Comparison of ENCODE assay signal across 15 cellular contexts in the genomic region with DNA sequence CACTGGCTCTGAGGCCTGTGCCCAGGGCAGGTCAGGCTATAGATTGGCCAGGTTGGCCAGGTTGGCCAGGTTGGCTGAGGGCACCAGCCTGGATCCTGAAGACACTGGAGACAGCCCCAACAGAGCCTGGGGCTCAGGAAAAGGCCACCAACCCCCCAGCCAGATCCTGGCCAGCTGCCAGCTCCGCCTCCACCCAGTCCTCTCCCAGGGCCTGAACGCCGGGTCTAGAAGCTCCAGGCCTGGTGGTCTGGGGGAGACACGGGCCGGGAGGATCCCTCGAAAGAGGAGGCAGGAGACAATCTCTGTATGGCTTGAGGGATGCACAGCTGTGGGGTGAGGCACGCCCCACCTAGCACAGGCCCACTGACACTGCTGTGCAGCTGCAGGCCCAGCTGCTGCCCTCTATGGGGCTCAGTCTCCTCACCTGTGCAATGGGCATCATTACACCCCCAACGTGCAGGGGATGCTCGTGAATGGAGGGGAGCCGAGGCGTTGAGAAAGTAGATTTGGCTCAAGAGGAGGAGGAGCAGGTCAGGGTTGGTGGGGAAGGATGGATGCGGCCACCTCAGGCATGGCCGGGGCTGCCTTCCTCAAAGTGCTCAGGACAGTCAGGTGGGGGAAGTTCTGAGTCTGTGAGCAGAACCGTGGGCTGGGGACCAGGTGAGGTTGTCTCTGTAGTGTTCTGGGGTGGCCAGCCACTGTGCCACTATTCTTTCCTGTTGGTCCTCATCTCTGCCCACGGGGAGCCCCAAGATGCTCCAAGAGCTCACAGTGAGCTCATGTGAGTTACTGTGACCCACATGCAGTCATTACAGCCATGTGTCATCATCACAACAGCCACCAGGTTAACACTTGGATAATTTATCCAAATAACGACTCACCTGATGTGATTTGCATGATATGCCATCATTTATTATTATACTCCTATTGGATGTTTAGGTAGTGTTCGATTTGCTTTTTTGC. TPM values are rescaled to one million over a fixed set of nuclear protein-coding genes. Genes with fewer than 3 reads are reported as not detected.
DNase-seq lines count a peak whose midpoint lies in the region; ATAC-seq, FAIRE-seq and TF ChIP-seq lines count a peak whose summit lies in the region.
"Had no signal": no experiment of that assay in that cellular context is flagged by ENCODE, and none has a peak within 500 bp of the region (broad histone marks: within the 10 kb centered on the region; RNA-seq: fewer than 3 reads in every experiment).

No MANE protein-coding gene starts in this region.

- H3K9me3 ChIP-seq in CD4-positive, CD25-positive, alpha-beta regulatory T cell (ENCODE audit: control insufficient read depth in 2 of 2, low read length in 2 of 2), result no peaks in the 10 kb centered on the region
- no peaks in the 10 kb centered on the region for H3K9me3 ChIP-seq in HepG2 (ENCODE audit: low read length)
- H3K9me3 ChIP-seq: Peyer's patch had no signal

- peak; percentile 39 to 58 for ATAC-seq in activated CD4-positive, CD25-positive, alpha-beta regulatory T cell treated with anti-CD3 and anti-CD28 coated beads, Interleukin-2, amount 50 U/mL, for 24 hours
- no peak for ATAC-seq in CD4-positive, CD25-positive, alpha-beta regulatory T cell (ENCODE audit: low read depth in 2 of 2)
- peak; percentile 17 for ATAC-seq in WTC11
- ATAC-seq in HepG2, result peak; percentile 31; the same call in 1 of the 3 replicates
- no peak for ATAC-seq in HG02763 (IDR thresholded peaks at IDR 0.05; ENCODE audit: unreplicated experiment)
- no peak for ATAC-seq in GM18868 (IDR thresholded peaks at IDR 0.05; ENCODE audit: unreplicated experiment)
- ATAC-seq in HG03135 (IDR thresholded peaks at IDR 0.05; ENCODE audit: unreplicated experiment), result no peak

- no peak overlapping the region for H2AFZ ChIP-seq in HepG2 (ENCODE audit: low read length)

- no peak for DNase-seq in activated CD4-positive, CD25-positive, alpha-beta regulatory T cell treated with anti-CD3 and anti-CD28 coated beads, Interleukin-2, amount 50 U/mL, for 72 hours
- no peak for DNase-seq in CD4-positive, CD25-positive, alpha-beta regulatory T cell
- no peak for DNase-seq in WTC11 (ENCODE audit: low spot score)
- DNase-seq in HepG2 (ENCODE audit: low spot score), result no peak
- DNase-seq: GF-D8, GOT3, NCI-H187 had no signal

- TF ChIP-seq EP300 in HepG2 (IDR thresholded peaks at IDR 0.05; ENCODE audit: low read depth in 2 of 2, low read length in 2 of 2) (no peak), HepG2 (CRISPR knock-in tag; IDR thresholded peaks at IDR 0.05; ENCODE audit: borderline replicate concordance) (no peak)

- H3K27ac Mint-ChIP-seq in CD4-positive, CD25-positive, alpha-beta regulatory T cell, result peak overlapping the region; percentile 6 to 93 (median 92)
- no peak overlapping the region for H3K27ac Mint-ChIP-seq in WTC11

- TF ChIP-seq CTCF in WTC11 (IDR thresholded peaks at IDR 0.05), result no peak
- no peak for TF ChIP-seq CTCF in HepG2 (CRISPR knock-in tag; IDR thresholded peaks at IDR 0.05)

- no peak for TF ChIP-seq RAD21 in HepG2 (CRISPR knock-in tag; IDR thresholded peaks at IDR 0.05)

- no peaks in the 10 kb centered on the region for H3K36me3 ChIP-seq in CD4-positive, CD25-positive, alpha-beta regulatory T cell (ENCODE audit: control insufficient read depth, insufficient read depth, low read length)
- H3K36me3 ChIP-seq in HepG2 (replicated peaks in 1 of 2; ENCODE audit: control insufficient read depth in 1 of 2, insufficient read depth in 2 of 2, low read length in 2 of 2), result no peaks in the 10 kb centered on the region
- H3K36me3 ChIP-seq: Peyer's patch had no signal

- H3K9ac ChIP-seq in HepG2 (ENCODE audit: insufficient read depth, low read depth, low read length), result no peak overlapping the region

- H3K4me3 Mint-ChIP-seq in CD4-positive, CD25-positive, alpha-beta regulatory T cell, result peak overlapping the region in 2 of 4 donors; percentile 66 to 73
- no peak overlapping the region for H3K4me3 Mint-ChIP-seq in WTC11

- WGBS in HepG2 (ENCODE audit: low lambda C conversion rate), result 4% methylated on average over 2 of the region's 17 CpGs

- H3K79me2 ChIP-seq in HepG2 (ENCODE audit: insufficient read depth, low read length), result no peaks in the 10 kb centered on the region

- H3K4me2 ChIP-seq in HepG2 (ENCODE audit: low read depth, low read length), result no peak overlapping the region

- no peaks in the 10 kb centered on the region for H3K9me3 Mint-ChIP-seq in CD4-positive, CD25-positive, alpha-beta regulatory T cell
- no peaks in the 10 kb centered on the region for H3K9me3 Mint-ChIP-seq in WTC11

- H3K4me1 Mint-ChIP-seq in CD4-positive, CD25-positive, alpha-beta regulatory T cell, result peaks cover 9 to 70% (median 19%) of the 10 kb centered on the region in 4 donors
- peaks cover 3% of the 10 kb centered on the region for H3K4me1 Mint-ChIP-seq in WTC11

- H3K27me3 Mint-ChIP-seq in CD4-positive, CD25-positive, alpha-beta regulatory T cell, result no peaks in the 10 kb centered on the region
- no peaks in the 10 kb centered on the region for H3K27me3 Mint-ChIP-seq in WTC11 (ENCODE audit: low read depth)

- H3K27me3 ChIP-seq in CD4-positive, CD25-positive, alpha-beta regulatory T cell (ENCODE audit: control insufficient read depth, insufficient read depth, low read length), result no peaks in the 10 kb centered on the region
- no peaks in the 10 kb centered on the region for H3K27me3 ChIP-seq in HepG2 (ENCODE audit: control insufficient read depth in 1 of 2, insufficient read depth in 2 of 2, low read length in 2 of 2)
- H3K27me3 ChIP-seq: Peyer's patch had no signal

- no peaks in the 10 kb centered on the region for H4K20me1 ChIP-seq in HepG2 (ENCODE audit: insufficient read depth, low read length)

- H3K4me1 ChIP-seq in CD4-positive, CD25-positive, alpha-beta regulatory T cell (ENCODE audit: control insufficient read depth, insufficient read depth, low read length, poor library complexity, severe bottlenecking), result peaks cover 29% of the 10 kb centered on the region
- no peaks in the 10 kb centered on the region for H3K4me1 ChIP-seq in HepG2 (ENCODE audit: insufficient read depth, low read length)
- H3K4me1 ChIP-seq: Peyer's patch had no signal

- H3K27ac ChIP-seq in CD4-positive, CD25-positive, alpha-beta regulatory T cell (ENCODE audit: insufficient read depth, low read length, poor library complexity, severe bottlenecking), result no peak overlapping the region
- H3K27ac ChIP-seq in HepG2 (ENCODE audit: extremely low read length, insufficient read depth, low read length), result no peak overlapping the region
- H3K27ac ChIP-seq: Peyer's patch had no signal

- no peaks in the 10 kb centered on the region for H3K36me3 Mint-ChIP-seq in CD4-positive, CD25-positive, alpha-beta regulatory T cell
- no peaks in the 10 kb centered on the region for H3K36me3 Mint-ChIP-seq in WTC11
- H3K36me3 Mint-ChIP-seq: CD14-positive monocyte had no signal

- no peak for TF ChIP-seq POLR2A in HepG2 (IDR thresholded peaks at IDR 0.05; ENCODE audit: insufficient read depth in 1 of 2, low read depth in 2 of 2, low read length in 2 of 2)

- intact Hi-C loops in HepG2 (cut with micrococcal nuclease; ENCODE audit: unreplicated experiment), result loop anchor here (1.0 kb wide), 1 partner anchor 462 kb away; no protein-coding TSS in a partner anchor

- POLR2A ChIA-PET in WTC11 (lab: Charles Lee), result interaction anchor here (0.5 kb wide), 1 partner anchor 546 kb away, joined by 3 read pairs; no protein-coding TSS in a partner anchor
- POLR2A ChIA-PET in HepG2 (lab: Yijun Ruan, JAX), result no interaction called here

- H3K4me3 ChIP-seq in CD4-positive, CD25-positive, alpha-beta regulatory T cell (ENCODE audit: low read depth, low read length), result no peak overlapping the region
- H3K4me3 ChIP-seq in HepG2 (replicated peaks in 1 of 3; ENCODE audit: insufficient read depth in 1 of 3, low read depth in 2 of 3, low read length in 3 of 3), result no peak overlapping the region
- H3K4me3 ChIP-seq: Peyer's patch had no signal

- CTCF ChIA-PET in WTC11 (lab: Charles Lee) (interaction anchor here (0.6 to 2.1 kb wide), 11 partner anchors 14 to 469 kb away, joined by 3 to 10 read pairs (median 4); no protein-coding TSS in a partner anchor), HepG2 (lab: Yijun Ruan, JAX; ENCODE audit: low intra/inter-chr PET ratio, low total read pairs) (interaction anchor here (1.3 kb wide), 1 partner anchor 461 kb away, joined by 3 read pairs; no protein-coding TSS in a partner anchor)

- no TSS peak for BruUV-seq in HepG2 (replicated peaks; lab: Mats Ljungman, UMichigan)

- in situ Hi-C loops in HepG2 (cut with HindIII; ENCODE audit: extremely low pct_ligation_motif_present, low pct_unique_long_range_greater_than_20kb), result loop anchor here (10.0 kb wide), 1 partner anchor 462 kb away; no protein-coding TSS in a partner anchor

- no peak for FAIRE-seq in HepG2 (lab: Jason Lieb, UNC)
- FAIRE-seq: A204.1 had no signal

RNA-seq across cellular contexts. Expression of a gene that starts 10.8 kb away (rescaled TPM):
- not detected for total RNA-seq in CD4-positive, CD25-positive, alpha-beta regulatory T cell
- not detected for polyA plus RNA-seq in CD4-positive, CD25-positive, alpha-beta regulatory T cell
- total RNA-seq in WTC11 (2021), result not detected in 3 replicates
- not detected in 2 replicates for total RNA-seq in HepG2 (2016; rRNA removed; fragmentation: Illumina TruSeq; extraction: Trizol)
- not detected in 2 replicates for total RNA-seq in HepG2 (2016; cell fraction: cytosol; rRNA removed; fragmentation: Illumina TruSeq; extraction: Trizol; ENCODE audit: low read depth)
- total RNA-seq in HepG2 (2016; cell fraction: insoluble cytoplasmic fraction; rRNA removed; fragmentation: Illumina TruSeq; extraction: Trizol), result not detected in 2 replicates
- not detected in 2 replicates for total RNA-seq in HepG2 (2016; cell fraction: membrane; rRNA removed; fragmentation: Illumina TruSeq; extraction: Trizol)
- not detected in 2 replicates for total RNA-seq in HepG2 (2016; cell fraction: nucleus; rRNA removed; fragmentation: Illumina TruSeq; extraction: Trizol)
- not detected in 2 replicates for polyA plus RNA-seq in HepG2 (2011; rRNA removed)
- polyA plus RNA-seq in HepG2 (2011; cell fraction: cytosol; rRNA removed), result not detected in 2 replicates
- not detected in 2 replicates for polyA plus RNA-seq in HepG2 (2011; cell fraction: nucleus; rRNA removed)
- not detected in 2 replicates for polyA plus RNA-seq in HepG2 (2012)
- polyA plus RNA-seq in HepG2 (2016; cell fraction: cytosol; fragmentation: Illumina TruSeq; extraction: Trizol; ENCODE audit: low read depth), result not detected in 2 replicates
- polyA plus RNA-seq in HepG2 (2016; cell fraction: insoluble cytoplasmic fraction; fragmentation: Illumina TruSeq; extraction: Trizol; ENCODE audit: low read depth), result not detected in 2 replicates
- not detected in 2 replicates for polyA plus RNA-seq in HepG2 (2016; cell fraction: membrane; fragmentation: Illumina TruSeq; extraction: Trizol; ENCODE audit: low read depth)
- polyA plus RNA-seq in HepG2 (2016; cell fraction: nucleus; fragmentation: Illumina TruSeq; extraction: Trizol; ENCODE audit: insufficient read depth, low read depth), result not detected in 2 replicates
- not detected in 2 replicates for polyA minus RNA-seq in HepG2 (2011; rRNA and poly(A)+ RNA removed; ENCODE audit: low replicate concordance)
- polyA minus RNA-seq in HepG2 (2011; cell fraction: cytosol; rRNA and poly(A)+ RNA removed), result not detected in 2 replicates
- polyA minus RNA-seq in HepG2 (2011; cell fraction: nucleus; rRNA and poly(A)+ RNA removed), result not detected in 2 replicates
- total RNA-seq: Peyer's patch, Right ventricle myocardium superior had no signal
- polyA plus RNA-seq: CD14-positive monocyte had no signal

RNA-seq across cellular contexts. Expression of a gene that starts 23.1 kb away (rescaled TPM):
- 19.4 TPM for total RNA-seq in CD4-positive, CD25-positive, alpha-beta regulatory T cell
- 10 to 100 TPM; 11.8 to 28.0 (median 15.1) TPM for polyA plus RNA-seq in CD4-positive, CD25-positive, alpha-beta regulatory T cell
- 7.0 to 14.1 TPM (median 11.3 TPM) in 3 replicates for total RNA-seq in WTC11 (2021)
- 0.07 and 0.84 TPM in 2 replicates for total RNA-seq in HepG2 (2016; rRNA removed; fragmentation: Illumina TruSeq; extraction: Trizol)
- 0.44 and 0.71 TPM in 2 replicates for total RNA-seq in HepG2 (2016; cell fraction: cytosol; rRNA removed; fragmentation: Illumina TruSeq; extraction: Trizol; ENCODE audit: low read depth)
- 0.33 and 0.63 TPM in 2 replicates for total RNA-seq in HepG2 (2016; cell fraction: insoluble cytoplasmic fraction; rRNA removed; fragmentation: Illumina TruSeq; extraction: Trizol)
- total RNA-seq in HepG2 (2016; cell fraction: membrane; rRNA removed; fragmentation: Illumina TruSeq; extraction: Trizol), result 0.37 and 1.1 TPM in 2 replicates
- total RNA-seq in HepG2 (2016; cell fraction: nucleus; rRNA removed; fragmentation: Illumina TruSeq; extraction: Trizol), result 0.88 and 1.4 TPM in 2 replicates
- polyA plus RNA-seq in HepG2 (2011; rRNA removed), result 0.46 and 0.82 TPM in 2 replicates
- 0.34 and 0.35 TPM in 2 replicates for polyA plus RNA-seq in HepG2 (2011; cell fraction: cytosol; rRNA removed)
- polyA plus RNA-seq in HepG2 (2011; cell fraction: nucleus; rRNA removed), result 2.1 and 2.2 TPM in 2 replicates
- 0.32 and 0.55 TPM in 2 replicates for polyA plus RNA-seq in HepG2 (2012)
- 0.16 and 0.43 TPM in 2 replicates for polyA plus RNA-seq in HepG2 (2016; cell fraction: cytosol; fragmentation: Illumina TruSeq; extraction: Trizol; ENCODE audit: low read depth)
- 0.26 and 0.32 TPM in 2 replicates for polyA plus RNA-seq in HepG2 (2016; cell fraction: insoluble cytoplasmic fraction; fragmentation: Illumina TruSeq; extraction: Trizol; ENCODE audit: low read depth)
- 0.18 and 0.26 TPM in 2 replicates for polyA plus RNA-seq in HepG2 (2016; cell fraction: membrane; fragmentation: Illumina TruSeq; extraction: Trizol; ENCODE audit: low read depth)
- 0.87 and 0.98 TPM in 2 replicates for polyA plus RNA-seq in HepG2 (2016; cell fraction: nucleus; fragmentation: Illumina TruSeq; extraction: Trizol; ENCODE audit: insufficient read depth, low read depth)
- polyA minus RNA-seq in HepG2 (2011; rRNA and poly(A)+ RNA removed; ENCODE audit: low replicate concordance), result 0.70 and 0.75 TPM in 2 replicates
- polyA minus RNA-seq in HepG2 (2011; cell fraction: cytosol; rRNA and poly(A)+ RNA removed), result 0.18 and 0.99 TPM in 2 replicates
- polyA minus RNA-seq in HepG2 (2011; cell fraction: nucleus; rRNA and poly(A)+ RNA removed), result 2.5 and 3.3 TPM in 2 replicates

RNA-seq across cellular contexts. Expression of a gene that starts 28.2 kb away (rescaled TPM):
- 198 TPM for total RNA-seq in CD4-positive, CD25-positive, alpha-beta regulatory T cell
- 100 to 1,000 TPM; 154 to 190 (median 172) TPM for polyA plus RNA-seq in CD4-positive, CD25-positive, alpha-beta regulatory T cell
- total RNA-seq in WTC11 (2021) (0.39 to 0.42 TPM (median 0.39 TPM) in 3 replicates), HepG2 (2016; rRNA removed; fragmentation: Illumina TruSeq; extraction: Trizol) (not detected in 2 replicates)
- total RNA-seq in HepG2 (2016; cell fraction: cytosol; rRNA removed; fragmentation: Illumina TruSeq; extraction: Trizol; ENCODE audit: low read depth), result not detected in 2 replicates
- total RNA-seq in HepG2 (2016; cell fraction: insoluble cytoplasmic fraction; rRNA removed; fragmentation: Illumina TruSeq; extraction: Trizol), result not detected in 2 replicates
- total RNA-seq in HepG2 (2016; cell fraction: membrane; rRNA removed; fragmentation: Illumina TruSeq; extraction: Trizol), result not detected in 2 replicates
- not detected in 2 replicates for total RNA-seq in HepG2 (2016; cell fraction: nucleus; rRNA removed; fragmentation: Illumina TruSeq; extraction: Trizol)
- 0.04 and 0.07 TPM in 2 replicates for polyA plus RNA-seq in HepG2 (2011; rRNA removed)
- 0.04 and 0.05 TPM in 2 replicates for polyA plus RNA-seq in HepG2 (2011; cell fraction: cytosol; rRNA removed)
- polyA plus RNA-seq in HepG2 (2011; cell fraction: nucleus; rRNA removed), result 0.07 and 0.13 TPM in 2 replicates
- polyA plus RNA-seq in HepG2 (2012), result 0.17 TPM in 2 replicates
- 0.08 TPM in 1 of 2 replicates, not detected in the other for polyA plus RNA-seq in HepG2 (2016; cell fraction: cytosol; fragmentation: Illumina TruSeq; extraction: Trizol; ENCODE audit: low read depth)
- 0.24 TPM in 1 of 2 replicates, not detected in the other for polyA plus RNA-seq in HepG2 (2016; cell fraction: insoluble cytoplasmic fraction; fragmentation: Illumina TruSeq; extraction: Trizol; ENCODE audit: low read depth)
- polyA plus RNA-seq in HepG2 (2016; cell fraction: membrane; fragmentation: Illumina TruSeq; extraction: Trizol; ENCODE audit: low read depth), result 0.08 TPM in 1 of 2 replicates, not detected in the other
- polyA plus RNA-seq in HepG2 (2016; cell fraction: nucleus; fragmentation: Illumina TruSeq; extraction: Trizol; ENCODE audit: insufficient read depth, low read depth), result not detected in 2 replicates
- 0.06 and 0.44 TPM in 2 replicates for polyA minus RNA-seq in HepG2 (2011; rRNA and poly(A)+ RNA removed; ENCODE audit: low replicate concordance)
- not detected in 2 replicates for polyA minus RNA-seq in HepG2 (2011; cell fraction: cytosol; rRNA and poly(A)+ RNA removed)
- polyA minus RNA-seq in HepG2 (2011; cell fraction: nucleus; rRNA and poly(A)+ RNA removed), result not detected in 2 replicates
- total RNA-seq: Right ventricle myocardium superior had no signal

RNA-seq across cellular contexts. Expression of a gene that starts 29.2 kb away (rescaled TPM):
- not detected for total RNA-seq in CD4-positive, CD25-positive, alpha-beta regulatory T cell
- polyA plus RNA-seq in CD4-positive, CD25-positive, alpha-beta regulatory T cell, result not detected
- total RNA-seq in WTC11 (2021), result not detected in 3 replicates
- total RNA-seq in HepG2 (2016; rRNA removed; fragmentation: Illumina TruSeq; extraction: Trizol), result not detected in 2 replicates
- total RNA-seq in HepG2 (2016; cell fraction: cytosol; rRNA removed; fragmentation: Illumina TruSeq; extraction: Trizol; ENCODE audit: low read depth), result not detected in 2 replicates
- total RNA-seq in HepG2 (2016; cell fraction: insoluble cytoplasmic fraction; rRNA removed; fragmentation: Illumina TruSeq; extraction: Trizol), result not detected in 2 replicates
- total RNA-seq in HepG2 (2016; cell fraction: membrane; rRNA removed; fragmentation: Illumina TruSeq; extraction: Trizol), result not detected in 2 replicates
- not detected in 2 replicates for total RNA-seq in HepG2 (2016; cell fraction: nucleus; rRNA removed; fragmentation: Illumina TruSeq; extraction: Trizol)
- not detected in 2 replicates for polyA plus RNA-seq in HepG2 (2011; rRNA removed)
- polyA plus RNA-seq in HepG2 (2011; cell fraction: cytosol; rRNA removed), result not detected in 2 replicates
- polyA plus RNA-seq in HepG2 (2011; cell fraction: nucleus; rRNA removed), result not detected in 2 replicates
- polyA plus RNA-seq in HepG2 (2012), result not detected in 2 replicates
- polyA plus RNA-seq in HepG2 (2016; cell fraction: cytosol; fragmentation: Illumina TruSeq; extraction: Trizol; ENCODE audit: low read depth), result not detected in 2 replicates
- polyA plus RNA-seq in HepG2 (2016; cell fraction: insoluble cytoplasmic fraction; fragmentation: Illumina TruSeq; extraction: Trizol; ENCODE audit: low read depth), result not detected in 2 replicates
- not detected in 2 replicates for polyA plus RNA-seq in HepG2 (2016; cell fraction: membrane; fragmentation: Illumina TruSeq; extraction: Trizol; ENCODE audit: low read depth)
- polyA plus RNA-seq in HepG2 (2016; cell fraction: nucleus; fragmentation: Illumina TruSeq; extraction: Trizol; ENCODE audit: insufficient read depth, low read depth), result not detected in 2 replicates
- not detected in 2 replicates for polyA minus RNA-seq in HepG2 (2011; rRNA and poly(A)+ RNA removed; ENCODE audit: low replicate concordance)
- not detected in 2 replicates for polyA minus RNA-seq in HepG2 (2011; cell fraction: cytosol; rRNA and poly(A)+ RNA removed)
- not detected in 2 replicates for polyA minus RNA-seq in HepG2 (2011; cell fraction: nucleus; rRNA and poly(A)+ RNA removed)
- total RNA-seq: Peyer's patch, Right ventricle myocardium superior had no signal
- polyA plus RNA-seq: CD14-positive monocyte had no signal

RNA-seq across cellular contexts. Expression of a gene that starts 38.7 kb away (rescaled TPM):
- not detected for total RNA-seq in CD4-positive, CD25-positive, alpha-beta regulatory T cell
- polyA plus RNA-seq in CD4-positive, CD25-positive, alpha-beta regulatory T cell, result not detected
- 0.39 TPM in 1 of 3 replicates, not detected in the others for total RNA-seq in WTC11 (2021)
- total RNA-seq in HepG2 (2016; rRNA removed; fragmentation: Illumina TruSeq; extraction: Trizol), result not detected in 2 replicates
- total RNA-seq in HepG2 (2016; cell fraction: cytosol; rRNA removed; fragmentation: Illumina TruSeq; extraction: Trizol; ENCODE audit: low read depth), result not detected in 2 replicates
- not detected in 2 replicates for total RNA-seq in HepG2 (2016; cell fraction: insoluble cytoplasmic fraction; rRNA removed; fragmentation: Illumina TruSeq; extraction: Trizol)
- total RNA-seq in HepG2 (2016; cell fraction: membrane; rRNA removed; fragmentation: Illumina TruSeq; extraction: Trizol), result not detected in 2 replicates
- total RNA-seq in HepG2 (2016; cell fraction: nucleus; rRNA removed; fragmentation: Illumina TruSeq; extraction: Trizol), result not detected in 2 replicates
- not detected in 2 replicates for polyA plus RNA-seq in HepG2 (2011; rRNA removed)
- not detected in 2 replicates for polyA plus RNA-seq in HepG2 (2011; cell fraction: cytosol; rRNA removed)
- polyA plus RNA-seq in HepG2 (2011; cell fraction: nucleus; rRNA removed), result not detected in 2 replicates
- polyA plus RNA-seq in HepG2 (2012), result not detected in 2 replicates
- not detected in 2 replicates for polyA plus RNA-seq in HepG2 (2016; cell fraction: cytosol; fragmentation: Illumina TruSeq; extraction: Trizol; ENCODE audit: low read depth)
- polyA plus RNA-seq in HepG2 (2016; cell fraction: insoluble cytoplasmic fraction; fragmentation: Illumina TruSeq; extraction: Trizol; ENCODE audit: low read depth), result not detected in 2 replicates
- polyA plus RNA-seq in HepG2 (2016; cell fraction: membrane; fragmentation: Illumina TruSeq; extraction: Trizol; ENCODE audit: low read depth), result not detected in 2 replicates
- polyA plus RNA-seq in HepG2 (2016; cell fraction: nucleus; fragmentation: Illumina TruSeq; extraction: Trizol; ENCODE audit: insufficient read depth, low read depth), result not detected in 2 replicates
- not detected in 2 replicates for polyA minus RNA-seq in HepG2 (2011; rRNA and poly(A)+ RNA removed; ENCODE audit: low replicate concordance)
- not detected in 2 replicates for polyA minus RNA-seq in HepG2 (2011; cell fraction: cytosol; rRNA and poly(A)+ RNA removed)
- not detected in 2 replicates for polyA minus RNA-seq in HepG2 (2011; cell fraction: nucleus; rRNA and poly(A)+ RNA removed)
- total RNA-seq: Peyer's patch, Right ventricle myocardium superior had no signal
- polyA plus RNA-seq: CD14-positive monocyte had no signal

Comparison
In these comparisons a context has a peak if more than half of its experiments do, and no peak if none do; other contexts are left out.
1. ATAC-seq: peak in activated CD4-positive, CD25-positive, alpha-beta regulatory T cell treated with anti-CD3 and anti-CD28 coated beads, Interleukin-2, amount 50 U/mL, for 24 hours (2 of 2), WTC11 (single experiment) and HepG2 (single experiment); none in CD4-positive, CD25-positive, alpha-beta regulatory T cell (0 of 2), HG02763 (single experiment), GM18868 (single experiment) and HG03135 (single experiment).
2. RNA of a gene that starts 28.2 kb away (total RNA-seq): 198 TPM in CD4-positive, CD25-positive, alpha-beta regulatory T cell (single experiment); 0.39 to 0.42 TPM in WTC11 and not detected in HepG2; every median in the first group is over 100 times any median in the second.